In the genomic region with DNA sequence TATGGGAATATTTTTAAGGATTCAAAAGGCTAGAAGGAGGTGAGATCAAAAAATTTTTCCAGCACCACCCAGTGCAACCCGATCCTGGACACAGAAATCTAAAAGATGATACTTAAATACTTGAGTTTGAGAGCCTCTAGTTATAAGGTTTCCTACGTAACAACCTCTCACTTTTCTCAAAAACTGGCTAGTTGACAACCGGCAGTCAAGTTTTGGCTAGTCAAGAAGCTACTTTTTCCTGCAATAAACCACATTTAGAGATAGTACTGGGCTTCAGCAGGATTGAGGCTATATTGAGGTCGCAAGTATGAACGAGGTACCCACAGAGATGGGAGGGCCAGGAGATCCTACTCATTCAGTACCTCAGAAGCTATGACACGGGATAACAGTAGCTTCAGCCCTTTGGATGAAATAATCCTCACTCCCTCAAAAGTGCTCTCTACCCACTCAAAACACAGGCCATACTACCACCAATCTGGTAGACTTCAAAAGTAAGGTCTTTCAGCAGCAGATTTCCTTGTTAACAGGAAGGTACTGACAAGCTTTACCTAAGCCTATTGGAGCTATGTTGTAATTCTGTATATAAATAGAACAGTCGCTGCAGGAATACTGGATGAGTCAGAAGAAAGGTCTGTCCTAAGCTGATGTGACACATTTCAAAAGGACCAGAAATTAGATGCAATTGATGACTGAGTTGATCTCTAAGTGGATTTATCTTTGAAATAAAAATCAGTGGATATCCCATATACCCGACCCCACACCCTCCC, we compare ENCODE assay signal across 8 cellular contexts. TPM values are rescaled to one million over a fixed set of nuclear protein-coding genes. Genes with fewer than 3 reads are reported as not detected.
DNase-seq lines count a peak whose midpoint lies in the region; ATAC-seq and TF ChIP-seq lines count a peak whose summit lies in the region.

No MANE protein-coding gene starts in this region.

- H3K4me1 Mint-ChIP-seq in activated CD8-positive, alpha-beta memory T cell treated with anti-CD3 and anti-CD28 coated beads, Interleukin-2, amount 10 ng/mL, durations not matched to agents 7 days and 5 days, result peaks cover 72% of the 10 kb centered on the region
- H3K4me1 Mint-ChIP-seq in activated CD8-positive, alpha-beta T cell treated with anti-CD3 and anti-CD28 coated beads for 36 hours (ENCODE audit: low read depth), result peaks cover 76% of the 10 kb centered on the region
- H3K4me1 Mint-ChIP-seq in stimulated activated naive B cell treated with anti-CD40 and anti-IgM and Interleukin-4, amounts not matched to agents 10 μg/mL and 1 μg/mL and 100 μg/mL, for 72 hours, result peaks cover 40 to 76% of the 10 kb centered on the region in 2 donors

- TF ChIP-seq POLR2A in ovary (IDR thresholded peaks at IDR 0.05), result no peak

- no peak for TF ChIP-seq CTCF in activated CD8-positive, alpha-beta T cell treated with anti-CD3 and anti-CD28 coated beads for 36 hours (IDR thresholded peaks at IDR 0.05)
- TF ChIP-seq CTCF in ovary (IDR thresholded peaks at IDR 0.05), result no peak

- H3K9me3 Mint-ChIP-seq in activated CD8-positive, alpha-beta memory T cell treated with anti-CD3 and anti-CD28 coated beads, Interleukin-2, amount 10 ng/mL, durations not matched to agents 7 days and 5 days (ENCODE audit: low read depth), result no peaks in the 10 kb centered on the region
- no peaks in the 10 kb centered on the region for H3K9me3 Mint-ChIP-seq in activated CD8-positive, alpha-beta T cell treated with anti-CD3 and anti-CD28 coated beads for 36 hours
- no peaks in the 10 kb centered on the region for H3K9me3 Mint-ChIP-seq in stimulated activated naive B cell treated with anti-CD40 and anti-IgM and Interleukin-4, amounts not matched to agents 10 μg/mL and 1 μg/mL and 100 μg/mL, for 72 hours

- no peak overlapping the region for H3K27ac ChIP-seq in ovary

- no peak for TF ChIP-seq EP300 in ovary (IDR thresholded peaks at IDR 0.05)

- no peaks in the 10 kb centered on the region for H3K36me3 ChIP-seq in ovary

- H3K4me3 ChIP-seq in ovary, result no peak overlapping the region

- no peak for ATAC-seq in activated CD8-positive, alpha-beta memory T cell treated with anti-CD3 and anti-CD28 coated beads, Interleukin-2, amount 10 ng/mL, durations not matched to agents 7 days and 5 days
- ATAC-seq in activated CD8-positive, alpha-beta T cell treated with anti-CD3 and anti-CD28 coated beads for 36 hours, result no peak
- ATAC-seq in left ventricle myocardium superior, result peak; percentile 62
- ATAC-seq in stimulated activated naive B cell treated with anti-CD40 and anti-IgM and Interleukin-4, amounts not matched to agents 10 μg/mL and 1 μg/mL and 100 μg/mL, for 72 hours (replicated peaks), result no peak

- 74 to 80% (median 75%) methylated on average over 8 of the region's 8 CpGs for WGBS in ovary, 3 donors

- peak overlapping the region; percentile 94 for H3K4me3 Mint-ChIP-seq in activated CD8-positive, alpha-beta memory T cell treated with anti-CD3 and anti-CD28 coated beads, Interleukin-2, amount 10 ng/mL, durations not matched to agents 7 days and 5 days
- H3K4me3 Mint-ChIP-seq in activated CD8-positive, alpha-beta T cell treated with anti-CD3 and anti-CD28 coated beads for 36 hours, result peak overlapping the region; percentile 94
- H3K4me3 Mint-ChIP-seq in stimulated activated naive B cell treated with anti-CD40 and anti-IgM and Interleukin-4, amounts not matched to agents 10 μg/mL and 1 μg/mL and 100 μg/mL, for 72 hours, result peak overlapping the region; percentile 76 to 88

- no peaks in the 10 kb centered on the region for H3K27me3 Mint-ChIP-seq in activated CD8-positive, alpha-beta memory T cell treated with anti-CD3 and anti-CD28 coated beads, Interleukin-2, amount 10 ng/mL, durations not matched to agents 7 days and 5 days
- no peaks in the 10 kb centered on the region for H3K27me3 Mint-ChIP-seq in activated CD8-positive, alpha-beta T cell treated with anti-CD3 and anti-CD28 coated beads for 36 hours
- H3K27me3 Mint-ChIP-seq in stimulated activated naive B cell treated with anti-CD40 and anti-IgM and Interleukin-4, amounts not matched to agents 10 μg/mL and 1 μg/mL and 100 μg/mL, for 72 hours, result peaks cover 0 to 3% of the 10 kb centered on the region in 2 donors

- CTCF ChIA-PET in activated CD8-positive, alpha-beta memory T cell treated with anti-CD3 and anti-CD28 coated beads, Interleukin-2, amount 10 ng/mL, durations not matched to agents 7 days and 5 days (lab: Charles Lee), result interaction anchor here (1.1 kb wide), 1 partner anchor 192 kb away, joined by 4 read pairs; no protein-coding TSS in a partner anchor
- CTCF ChIA-PET in activated CD8-positive, alpha-beta T cell treated with anti-CD3 and anti-CD28 coated beads for 36 hours (lab: Charles Lee), result no interaction called here

- no peaks in the 10 kb centered on the region for H3K9me3 ChIP-seq in ovary

- peaks cover 16% of the 10 kb centered on the region for H3K36me3 Mint-ChIP-seq in activated CD8-positive, alpha-beta memory T cell treated with anti-CD3 and anti-CD28 coated beads, Interleukin-2, amount 10 ng/mL, durations not matched to agents 7 days and 5 days
- peaks cover 6% of the 10 kb centered on the region for H3K36me3 Mint-ChIP-seq in activated CD8-positive, alpha-beta T cell treated with anti-CD3 and anti-CD28 coated beads for 36 hours (ENCODE audit: low read depth)
- H3K36me3 Mint-ChIP-seq in stimulated activated naive B cell treated with anti-CD40 and anti-IgM and Interleukin-4, amounts not matched to agents 10 μg/mL and 1 μg/mL and 100 μg/mL, for 72 hours, result no peaks in the 10 kb centered on the region

- H3K27me3 ChIP-seq in ovary, result no peaks in the 10 kb centered on the region

- intact Hi-C loops in activated CD8-positive, alpha-beta T cell treated with anti-CD3 and anti-CD28 coated beads for 36 hours (cut with micrococcal nuclease), result loop anchor here (5.0 to 10.0 kb wide), 4 partner anchors 58 to 395 kb away; a partner anchor contains a TSS
- intact Hi-C loops in left ventricle myocardium superior (cut with micrococcal nuclease), result no loop called here
- intact Hi-C loops in ovary (cut with DNase I), result loop anchor here in 2 of 4 donors (2.0 to 10.0 kb wide), 3 partner anchors 95 to 193 kb away; no protein-coding TSS in a partner anchor
- intact Hi-C loops in posterior vena cava (cut with DNase I), result no loop called here

- H3K27ac Mint-ChIP-seq in activated CD8-positive, alpha-beta memory T cell treated with anti-CD3 and anti-CD28 coated beads, Interleukin-2, amount 10 ng/mL, durations not matched to agents 7 days and 5 days, result no peak overlapping the region
- H3K27ac Mint-ChIP-seq in activated CD8-positive, alpha-beta T cell treated with anti-CD3 and anti-CD28 coated beads for 36 hours, result no peak overlapping the region
- H3K27ac Mint-ChIP-seq in stimulated activated naive B cell treated with anti-CD40 and anti-IgM and Interleukin-4, amounts not matched to agents 10 μg/mL and 1 μg/mL and 100 μg/mL, for 72 hours, result no peak overlapping the region

- DNase-seq in activated CD8-positive, alpha-beta memory T cell treated with anti-CD3 and anti-CD28 coated beads, Interleukin-2, amount 10 ng/mL, durations not matched to agents 7 days and 5 days, result no peak
- no peak for DNase-seq in activated CD8-positive, alpha-beta memory T cell treated with anti-CD3 and anti-CD28 coated beads, Interleukin-2, amount 50 U/mL, for 48 hours
- no peak for DNase-seq in activated CD8-positive, alpha-beta T cell treated with anti-CD3 and anti-CD28 coated beads for 36 hours
- no peak for DNase-seq in left ventricle myocardium superior
- no peak for DNase-seq in stimulated activated naive B cell treated with anti-CD40 and anti-IgM and Interleukin-4, amounts not matched to agents 10 μg/mL and 1 μg/mL and 100 μg/mL, for 72 hours
- no peak for DNase-seq in ovary
- no peak for DNase-seq in amniotic stem cell (lab: John Stamatoyannopoulos, UW)
- no peak for DNase-seq in posterior vena cava (ENCODE audit: low spot score)

- H3K4me1 ChIP-seq in ovary (ENCODE audit: insufficient read depth), result peaks cover 8% of the 10 kb centered on the region

- POLR2A ChIA-PET in activated CD8-positive, alpha-beta T cell treated with anti-CD3 and anti-CD28 coated beads for 36 hours (lab: Charles Lee), result interaction anchor here (0.6 to 1.8 kb wide), 5 partner anchors 12 to 174 kb away, joined by 3 to 6 read pairs (median 4); no protein-coding TSS in a partner anchor

RNA-seq across cellular contexts. Expression of a gene that starts 1.5 kb away (rescaled TPM):
- total RNA-seq in activated CD8-positive, alpha-beta memory T cell treated with anti-CD3 and anti-CD28 coated beads, Interleukin-2, amount 10 ng/mL, durations not matched to agents 7 days and 5 days, result 10 to 100 TPM; 25.0 to 27.8 TPM
- 10 to 100 TPM; 18.5 to 21.9 TPM for total RNA-seq in activated CD8-positive, alpha-beta T cell treated with anti-CD3 and anti-CD28 coated beads for 36 hours
- total RNA-seq in left ventricle myocardium superior (3.7 TPM), ovary (10 to 100 TPM; 34.0 to 69.5 (median 48.2) TPM), posterior vena cava (1 to 10 TPM; 3.5 to 5.3 TPM)
- polyA plus RNA-seq in ovary, result 10 to 100 TPM; 38.3 to 67.2 TPM
